ENCODE assay signal across 1 cellular context in genomic region chr9:36135791-36136276, GRCh38.
TF ChIP-seq lines count a peak whose summit lies in the region.

No MANE protein-coding gene starts in this region.

TF ChIP-seq in GM23338, 12 proteins besides CTCF, POLR2A, EP300 and RAD21 (continued from another document):
- TF ChIP-seq ZNF462 (CRISPR knock-in tag; IDR thresholded peaks at IDR 0.05): no peak
- no peak for TF ChIP-seq EZH2 (IDR thresholded peaks at IDR 0.05; ENCODE audit: low read depth, unreplicated experiment)
- TF ChIP-seq JUNB (IDR thresholded peaks at IDR 0.05; ENCODE audit: unreplicated experiment): no peak
- TF ChIP-seq STAT1 (IDR thresholded peaks at IDR 0.05; ENCODE audit: unreplicated experiment): no peak
- TF ChIP-seq NANOG (IDR thresholded peaks at IDR 0.05; ENCODE audit: borderline replicate concordance): no peak
- no peak for TF ChIP-seq ZNF114 (CRISPR knock-in tag; IDR thresholded peaks at IDR 0.05)
- no peak for TF ChIP-seq CREB1 (CRISPR knock-in tag; IDR thresholded peaks at IDR 0.05; ENCODE audit: low read depth)
- TF ChIP-seq ZNF331 (CRISPR knock-in tag; IDR thresholded peaks at IDR 0.05; ENCODE audit: low read depth): no peak
- no peak for TF ChIP-seq REST (IDR thresholded peaks at IDR 0.05; ENCODE audit: unreplicated experiment)
